Comparison of ENCODE assay signal across 1 cellular context in the genomic region with DNA sequence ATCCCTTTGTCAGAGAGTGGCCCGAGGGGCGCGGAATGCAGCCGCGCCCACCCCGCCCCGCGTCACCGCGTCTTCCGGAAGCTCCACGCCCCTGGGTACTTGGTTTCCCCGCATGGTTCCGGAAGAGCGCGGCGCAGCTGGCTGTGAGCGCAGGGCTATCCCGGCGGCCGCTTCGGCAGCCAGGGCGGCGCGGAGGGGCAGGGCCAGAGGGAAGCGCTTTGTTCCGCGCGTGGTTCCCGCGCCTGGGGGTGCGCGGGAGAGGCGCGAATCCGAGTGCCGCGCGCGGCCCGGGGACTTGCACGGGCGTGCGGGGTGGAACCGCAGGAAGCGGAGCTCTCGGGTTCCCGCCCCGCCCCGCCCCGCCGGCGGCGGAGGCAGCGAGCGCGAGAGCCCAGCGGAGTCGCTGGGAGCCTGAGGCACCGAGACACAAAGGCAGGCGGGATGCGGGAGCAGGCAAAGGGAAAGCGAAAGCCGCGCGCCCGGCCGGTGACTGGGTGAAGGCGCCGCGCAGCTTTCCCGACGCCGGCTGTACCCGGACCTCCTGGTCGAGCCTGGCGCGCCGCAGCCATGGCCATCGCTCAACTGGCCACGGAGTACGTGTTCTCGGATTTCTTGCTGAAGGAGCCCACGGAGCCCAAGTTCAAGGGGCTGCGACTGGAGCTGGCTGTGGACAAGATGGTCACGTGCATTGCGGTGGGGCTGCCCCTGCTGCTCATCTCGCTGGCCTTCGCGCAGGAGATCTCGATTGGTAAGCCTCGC.
A peak's percentile ranks its signal among the peaks of the same experiment; 100 is the strongest.
TF ChIP-seq lines count a peak whose summit lies in the region.

TSS of gene PANX1 (plus strand) at position 96 of the 759 bp plus-strand sequence. CDS start at position 568, 472 bp downstream.

TF ChIP-seq in HepG2, 621 proteins besides CTCF, POLR2A, EP300 and RAD21 (continued from another document and continues in another):
- TF ChIP-seq ZBTB25 (CRISPR knock-in tag; IDR thresholded peaks at IDR 0.05) (peak; percentile 12; the same call in 1 of the 2 replicates), ESRRA (CRISPR knock-in tag; IDR thresholded peaks at IDR 0.05; ENCODE audit: low read depth) (peak; percentile 19; the same call in 1 of the 2 replicates), RFX1 (IDR thresholded peaks at IDR 0.05) (no peak), TARDBP (CRISPR knock-in tag; IDR thresholded peaks at IDR 0.05) (peak; percentile 52), CHD2 (IDR thresholded peaks at IDR 0.05; ENCODE audit: low read depth, low read length) (peak; percentile 71; the same call in 1 of the 2 replicates), NR3C1 (CRISPR knock-in tag; IDR thresholded peaks at IDR 0.05) (no peak), HMGXB4 (CRISPR knock-in tag; IDR thresholded peaks at IDR 0.05; ENCODE audit: borderline replicate concordance in 1 of 2, low read depth in 1 of 2) (peak in 1 of 2 experiments; percentile 88; a peak in 3 of 4 replicates), SIX4 (CRISPR knock-in tag; IDR thresholded peaks at IDR 0.05) (no peak), NFIC (IDR thresholded peaks at IDR 0.05; ENCODE audit: low read length) (no peak; the same call in 1 of the 2 replicates), ZFY (CRISPR knock-in tag; IDR thresholded peaks at IDR 0.05) (peak; percentile 77; the same call in 1 of the 2 replicates), ATM (IDR thresholded peaks at IDR 0.05; ENCODE audit: borderline replicate concordance) (no peak), AFF4 (CRISPR knock-in tag; IDR thresholded peaks at IDR 0.05) (no peak), ZNF431 (CRISPR knock-in tag; IDR thresholded peaks at IDR 0.05; ENCODE audit: borderline replicate concordance, low read depth) (no peak), CCAR2 (optimal IDR thresholded peaks at IDR 0.05; ENCODE audit: low read depth, low read length) (no peak), ZNF775 (CRISPR knock-in tag; IDR thresholded peaks at IDR 0.05; ENCODE audit: borderline replicate concordance) (no peak; the same call in 1 of the 2 replicates), DPF2 (CRISPR knock-in tag; IDR thresholded peaks at IDR 0.05; ENCODE audit: borderline replicate concordance, low read depth) (no peak), ZNF547 (CRISPR knock-in tag; IDR thresholded peaks at IDR 0.05) (peak; percentile 82), JDP2 (CRISPR knock-in tag; IDR thresholded peaks at IDR 0.05; ENCODE audit: borderline replicate concordance) (no peak), PTBP1 (IDR thresholded peaks at IDR 0.05; ENCODE audit: low read depth, low read length, poor library complexity, severe bottlenecking) (no peak), SRSF1 (optimal IDR thresholded peaks at IDR 0.05; ENCODE audit: low read depth, low read length) (no peak), DMTF1 (CRISPR knock-in tag; IDR thresholded peaks at IDR 0.05) (no peak), SP2 (CRISPR knock-in tag; IDR thresholded peaks at IDR 0.05) (no peak), HIC2 (CRISPR knock-in tag; IDR thresholded peaks at IDR 0.05; ENCODE audit: low read depth) (no peak; the same call in 1 of the 2 replicates), ZNF691 (CRISPR knock-in tag; IDR thresholded peaks at IDR 0.05; ENCODE audit: borderline replicate concordance, low read depth) (no peak), SRF (IDR thresholded peaks at IDR 0.05; ENCODE audit: low read depth, low read length) (no peak), ZSCAN31 (CRISPR knock-in tag; IDR thresholded peaks at IDR 0.05; ENCODE audit: low read depth) (no peak; the same call in 1 of the 2 replicates), KDM1A (CRISPR knock-in tag; IDR thresholded peaks at IDR 0.05) (no peak), KLF15 (CRISPR knock-in tag; IDR thresholded peaks at IDR 0.05; ENCODE audit: borderline replicate concordance) (0 out of 2 replicates have a peak, but pooled peaks have one; percentile 33), NCOR1 (IDR thresholded peaks at IDR 0.05; ENCODE audit: borderline replicate concordance, low read length) (no peak), HNRNPUL1 (IDR thresholded peaks at IDR 0.05; ENCODE audit: low read depth, low read length) (0 out of 2 replicates have a peak, but pooled peaks have one; percentile 26), FOXJ3 (CRISPR knock-in tag; IDR thresholded peaks at IDR 0.05; ENCODE audit: borderline replicate concordance) (no peak), SMARCC2 (IDR thresholded peaks at IDR 0.05) (no peak), TCF7L2 (IDR thresholded peaks at IDR 0.05; ENCODE audit: low read depth, low read length) (no peak)
- TF ChIP-seq, protein P1, sequence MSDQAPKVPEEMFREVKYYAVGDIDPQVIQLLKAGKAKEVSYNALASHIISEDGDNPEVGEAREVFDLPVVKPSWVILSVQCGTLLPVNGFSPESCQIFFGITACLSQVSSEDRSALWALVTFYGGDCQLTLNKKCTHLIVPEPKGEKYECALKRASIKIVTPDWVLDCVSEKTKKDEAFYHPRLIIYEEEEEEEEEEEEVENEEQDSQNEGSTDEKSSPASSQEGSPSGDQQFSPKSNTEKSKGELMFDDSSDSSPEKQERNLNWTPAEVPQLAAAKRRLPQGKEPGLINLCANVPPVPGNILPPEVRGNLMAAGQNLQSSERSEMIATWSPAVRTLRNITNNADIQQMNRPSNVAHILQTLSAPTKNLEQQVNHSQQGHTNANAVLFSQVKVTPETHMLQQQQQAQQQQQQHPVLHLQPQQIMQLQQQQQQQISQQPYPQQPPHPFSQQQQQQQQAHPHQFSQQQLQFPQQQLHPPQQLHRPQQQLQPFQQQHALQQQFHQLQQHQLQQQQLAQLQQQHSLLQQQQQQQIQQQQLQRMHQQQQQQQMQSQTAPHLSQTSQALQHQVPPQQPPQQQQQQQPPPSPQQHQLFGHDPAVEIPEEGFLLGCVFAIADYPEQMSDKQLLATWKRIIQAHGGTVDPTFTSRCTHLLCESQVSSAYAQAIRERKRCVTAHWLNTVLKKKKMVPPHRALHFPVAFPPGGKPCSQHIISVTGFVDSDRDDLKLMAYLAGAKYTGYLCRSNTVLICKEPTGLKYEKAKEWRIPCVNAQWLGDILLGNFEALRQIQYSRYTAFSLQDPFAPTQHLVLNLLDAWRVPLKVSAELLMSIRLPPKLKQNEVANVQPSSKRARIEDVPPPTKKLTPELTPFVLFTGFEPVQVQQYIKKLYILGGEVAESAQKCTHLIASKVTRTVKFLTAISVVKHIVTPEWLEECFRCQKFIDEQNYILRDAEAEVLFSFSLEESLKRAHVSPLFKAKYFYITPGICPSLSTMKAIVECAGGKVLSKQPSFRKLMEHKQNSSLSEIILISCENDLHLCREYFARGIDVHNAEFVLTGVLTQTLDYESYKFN (CRISPR knock-in tag; conservative IDR thresholded peaks at IDR 0.05): no peak
- TF ChIP-seq, protein P2, sequence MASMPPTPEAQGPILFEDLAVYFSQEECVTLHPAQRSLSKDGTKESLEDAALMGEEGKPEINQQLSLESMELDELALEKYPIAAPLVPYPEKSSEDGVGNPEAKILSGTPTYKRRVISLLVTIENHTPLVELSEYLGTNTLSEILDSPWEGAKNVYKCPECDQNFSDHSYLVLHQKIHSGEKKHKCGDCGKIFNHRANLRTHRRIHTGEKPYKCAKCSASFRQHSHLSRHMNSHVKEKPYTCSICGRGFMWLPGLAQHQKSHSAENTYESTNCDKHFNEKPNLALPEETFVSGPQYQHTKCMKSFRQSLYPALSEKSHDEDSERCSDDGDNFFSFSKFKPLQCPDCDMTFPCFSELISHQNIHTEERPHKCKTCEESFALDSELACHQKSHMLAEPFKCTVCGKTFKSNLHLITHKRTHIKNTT (CRISPR knock-in tag; IDR thresholded peaks at IDR 0.05): no peak
- TF ChIP-seq, protein P3, sequence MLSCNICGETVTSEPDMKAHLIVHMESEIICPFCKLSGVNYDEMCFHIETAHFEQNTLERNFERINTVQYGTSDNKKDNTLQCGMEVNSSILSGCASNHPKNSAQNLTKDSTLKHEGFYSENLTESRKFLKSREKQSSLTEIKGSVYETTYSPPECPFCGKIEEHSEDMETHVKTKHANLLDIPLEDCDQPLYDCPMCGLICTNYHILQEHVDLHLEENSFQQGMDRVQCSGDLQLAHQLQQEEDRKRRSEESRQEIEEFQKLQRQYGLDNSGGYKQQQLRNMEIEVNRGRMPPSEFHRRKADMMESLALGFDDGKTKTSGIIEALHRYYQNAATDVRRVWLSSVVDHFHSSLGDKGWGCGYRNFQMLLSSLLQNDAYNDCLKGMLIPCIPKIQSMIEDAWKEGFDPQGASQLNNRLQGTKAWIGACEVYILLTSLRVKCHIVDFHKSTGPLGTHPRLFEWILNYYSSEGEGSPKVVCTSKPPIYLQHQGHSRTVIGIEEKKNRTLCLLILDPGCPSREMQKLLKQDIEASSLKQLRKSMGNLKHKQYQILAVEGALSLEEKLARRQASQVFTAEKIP (CRISPR knock-in tag; IDR thresholded peaks at IDR 0.05; ENCODE audit: borderline replicate concordance): no peak
- TF ChIP-seq, protein P4, sequence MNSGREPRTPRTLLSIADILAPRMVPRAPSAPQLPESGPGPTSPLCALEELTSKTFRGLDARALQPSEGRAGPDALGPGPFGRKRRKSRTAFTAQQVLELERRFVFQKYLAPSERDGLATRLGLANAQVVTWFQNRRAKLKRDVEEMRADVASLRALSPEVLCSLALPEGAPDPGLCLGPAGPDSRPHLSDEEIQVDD (CRISPR knock-in tag; IDR thresholded peaks at IDR 0.05; ENCODE audit: borderline replicate concordance): no peak
